ENCODE assay signal across 2 cellular contexts in the genomic region with DNA sequence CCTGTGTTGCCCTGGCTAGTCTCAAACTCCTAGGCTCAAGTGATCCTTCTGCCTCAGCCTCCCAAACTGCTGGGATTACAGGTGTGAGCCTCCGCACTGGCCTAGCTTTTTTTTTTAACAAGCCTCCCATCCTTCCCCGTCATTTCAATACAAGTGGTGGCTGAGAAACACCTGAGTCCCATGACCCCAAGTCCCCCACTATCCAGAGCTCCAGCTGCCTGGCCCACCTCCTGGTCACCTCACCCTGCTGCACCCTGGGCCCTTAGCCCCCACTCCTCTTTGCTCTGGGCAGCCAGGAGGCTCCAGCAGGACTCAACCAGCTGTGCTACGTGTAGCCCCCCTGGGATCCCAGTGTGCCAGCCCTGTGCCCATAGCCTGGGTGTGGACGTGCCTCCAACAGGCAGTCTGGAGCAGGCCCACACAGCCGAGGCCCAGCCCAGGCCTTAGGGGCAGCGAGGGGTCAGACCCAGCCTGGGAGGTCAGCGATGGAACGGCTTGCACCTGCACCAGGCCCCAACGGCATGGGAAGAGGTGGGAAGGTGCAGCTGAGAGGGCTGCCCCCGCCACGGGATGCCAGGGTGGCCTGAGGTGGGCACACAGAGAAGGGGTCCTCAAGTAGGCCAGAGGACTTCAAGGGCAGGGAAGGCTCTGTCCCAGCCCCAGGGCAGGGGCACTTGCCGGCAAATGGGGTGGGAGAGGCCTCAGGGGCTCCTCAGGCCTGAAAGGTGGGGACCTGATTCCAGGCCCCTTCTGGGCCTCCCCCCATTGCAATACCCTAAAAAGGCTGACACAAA.
TF ChIP-seq lines count a peak whose summit lies in the region.

No MANE protein-coding gene starts in this region.

TF ChIP-seq in SK-N-SH, 30 proteins besides CTCF, POLR2A, EP300 and RAD21:
- no peak for TF ChIP-seq JUND (IDR thresholded peaks at IDR 0.05)

TF ChIP-seq in SK-N-SH treated with all-trans-retinoic acid at 6 μM for 48 hours, 23 proteins besides CTCF, POLR2A, EP300 and RAD21:
- TF ChIP-seq ZNF565 (CRISPR knock-in tag; conservative IDR thresholded peaks at IDR 0.05; ENCODE audit: low read depth) (no peak), ARNTL (CRISPR knock-in tag; IDR thresholded peaks at IDR 0.05; ENCODE audit: borderline replicate concordance, low read depth) (no peak), GLIS3 (CRISPR knock-in tag; IDR thresholded peaks at IDR 0.05) (no peak), PPARA (CRISPR knock-in tag; IDR thresholded peaks at IDR 0.05; ENCODE audit: borderline replicate concordance) (no peak), ZNF8 (CRISPR knock-in tag; IDR thresholded peaks at IDR 0.05) (no peak), TOX (CRISPR knock-in tag; IDR thresholded peaks at IDR 0.05; ENCODE audit: borderline replicate concordance) (no peak), TCF4 (CRISPR knock-in tag; IDR thresholded peaks at IDR 0.05; ENCODE audit: borderline replicate concordance) (no peak), CSDC2 (CRISPR knock-in tag; IDR thresholded peaks at IDR 0.05) (no peak), ESRRG (CRISPR knock-in tag; IDR thresholded peaks at IDR 0.05) (no peak), SNAI2 (CRISPR knock-in tag; IDR thresholded peaks at IDR 0.05) (no peak), ZFP30 (CRISPR knock-in tag; IDR thresholded peaks at IDR 0.05) (no peak), CREB5 (CRISPR knock-in tag; IDR thresholded peaks at IDR 0.05; ENCODE audit: low read depth) (no peak), BACH2 (CRISPR knock-in tag; IDR thresholded peaks at IDR 0.05; ENCODE audit: borderline replicate concordance) (no peak), OSR1 (CRISPR knock-in tag; IDR thresholded peaks at IDR 0.05) (no peak)
- TF ChIP-seq, protein P1, sequence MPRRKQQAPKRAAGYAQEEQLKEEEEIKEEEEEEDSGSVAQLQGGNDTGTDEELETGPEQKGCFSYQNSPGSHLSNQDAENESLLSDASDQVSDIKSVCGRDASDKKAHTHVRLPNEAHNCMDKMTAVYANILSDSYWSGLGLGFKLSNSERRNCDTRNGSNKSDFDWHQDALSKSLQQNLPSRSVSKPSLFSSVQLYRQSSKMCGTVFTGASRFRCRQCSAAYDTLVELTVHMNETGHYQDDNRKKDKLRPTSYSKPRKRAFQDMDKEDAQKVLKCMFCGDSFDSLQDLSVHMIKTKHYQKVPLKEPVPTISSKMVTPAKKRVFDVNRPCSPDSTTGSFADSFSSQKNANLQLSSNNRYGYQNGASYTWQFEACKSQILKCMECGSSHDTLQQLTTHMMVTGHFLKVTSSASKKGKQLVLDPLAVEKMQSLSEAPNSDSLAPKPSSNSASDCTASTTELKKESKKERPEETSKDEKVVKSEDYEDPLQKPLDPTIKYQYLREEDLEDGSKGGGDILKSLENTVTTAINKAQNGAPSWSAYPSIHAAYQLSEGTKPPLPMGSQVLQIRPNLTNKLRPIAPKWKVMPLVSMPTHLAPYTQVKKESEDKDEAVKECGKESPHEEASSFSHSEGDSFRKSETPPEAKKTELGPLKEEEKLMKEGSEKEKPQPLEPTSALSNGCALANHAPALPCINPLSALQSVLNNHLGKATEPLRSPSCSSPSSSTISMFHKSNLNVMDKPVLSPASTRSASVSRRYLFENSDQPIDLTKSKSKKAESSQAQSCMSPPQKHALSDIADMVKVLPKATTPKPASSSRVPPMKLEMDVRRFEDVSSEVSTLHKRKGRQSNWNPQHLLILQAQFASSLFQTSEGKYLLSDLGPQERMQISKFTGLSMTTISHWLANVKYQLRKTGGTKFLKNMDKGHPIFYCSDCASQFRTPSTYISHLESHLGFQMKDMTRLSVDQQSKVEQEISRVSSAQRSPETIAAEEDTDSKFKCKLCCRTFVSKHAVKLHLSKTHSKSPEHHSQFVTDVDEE (CRISPR knock-in tag; IDR thresholded peaks at IDR 0.05), result no peak
- TF ChIP-seq, protein P2, sequence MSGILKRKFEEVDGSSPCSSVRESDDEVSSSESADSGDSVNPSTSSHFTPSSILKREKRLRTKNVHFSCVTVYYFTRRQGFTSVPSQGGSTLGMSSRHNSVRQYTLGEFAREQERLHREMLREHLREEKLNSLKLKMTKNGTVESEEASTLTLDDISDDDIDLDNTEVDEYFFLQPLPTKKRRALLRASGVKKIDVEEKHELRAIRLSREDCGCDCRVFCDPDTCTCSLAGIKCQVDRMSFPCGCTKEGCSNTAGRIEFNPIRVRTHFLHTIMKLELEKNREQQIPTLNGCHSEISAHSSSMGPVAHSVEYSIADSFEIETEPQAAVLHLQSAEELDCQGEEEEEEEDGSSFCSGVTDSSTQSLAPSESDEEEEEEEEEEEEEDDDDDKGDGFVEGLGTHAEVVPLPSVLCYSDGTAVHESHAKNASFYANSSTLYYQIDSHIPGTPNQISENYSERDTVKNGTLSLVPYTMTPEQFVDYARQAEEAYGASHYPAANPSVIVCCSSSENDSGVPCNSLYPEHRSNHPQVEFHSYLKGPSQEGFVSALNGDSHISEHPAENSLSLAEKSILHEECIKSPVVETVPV (CRISPR knock-in tag; IDR thresholded peaks at IDR 0.05), result no peak
- TF ChIP-seq, protein P3, sequence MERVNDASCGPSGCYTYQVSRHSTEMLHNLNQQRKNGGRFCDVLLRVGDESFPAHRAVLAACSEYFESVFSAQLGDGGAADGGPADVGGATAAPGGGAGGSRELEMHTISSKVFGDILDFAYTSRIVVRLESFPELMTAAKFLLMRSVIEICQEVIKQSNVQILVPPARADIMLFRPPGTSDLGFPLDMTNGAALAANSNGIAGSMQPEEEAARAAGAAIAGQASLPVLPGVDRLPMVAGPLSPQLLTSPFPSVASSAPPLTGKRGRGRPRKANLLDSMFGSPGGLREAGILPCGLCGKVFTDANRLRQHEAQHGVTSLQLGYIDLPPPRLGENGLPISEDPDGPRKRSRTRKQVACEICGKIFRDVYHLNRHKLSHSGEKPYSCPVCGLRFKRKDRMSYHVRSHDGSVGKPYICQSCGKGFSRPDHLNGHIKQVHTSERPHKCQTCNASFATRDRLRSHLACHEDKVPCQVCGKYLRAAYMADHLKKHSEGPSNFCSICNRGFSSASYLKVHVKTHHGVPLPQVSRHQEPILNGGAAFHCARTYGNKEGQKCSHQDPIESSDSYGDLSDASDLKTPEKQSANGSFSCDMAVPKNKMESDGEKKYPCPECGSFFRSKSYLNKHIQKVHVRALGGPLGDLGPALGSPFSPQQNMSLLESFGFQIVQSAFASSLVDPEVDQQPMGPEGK (CRISPR knock-in tag; IDR thresholded peaks at IDR 0.05; ENCODE audit: borderline replicate concordance), result no peak
